In the genomic region with DNA sequence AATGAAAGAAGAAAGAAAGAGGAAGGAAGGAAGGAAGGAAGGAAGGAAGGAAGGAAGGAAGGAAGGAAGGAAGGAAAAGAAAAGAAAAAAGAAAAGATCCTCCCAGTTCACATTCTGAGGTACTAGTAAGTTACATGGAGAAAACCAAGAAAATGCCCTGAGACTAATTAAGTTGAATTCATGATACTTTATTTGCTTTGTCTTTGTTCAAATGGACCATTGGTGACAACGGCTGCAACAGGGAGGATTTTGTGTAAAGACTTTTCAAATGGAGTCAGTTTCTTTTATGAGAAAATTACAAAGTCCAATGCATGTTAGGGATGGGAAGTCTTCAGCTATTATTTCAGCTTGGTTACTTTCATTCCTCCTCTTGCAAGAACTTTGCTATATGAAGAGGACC, we compare ENCODE assay signal across 4 cellular contexts. TPM values are rescaled to one million over a fixed set of nuclear protein-coding genes. Genes with fewer than 3 reads are reported as not detected.
"Had no signal": no experiment of that assay in that cellular context is flagged by ENCODE, and none has a peak within 500 bp of the region (broad histone marks: within the 10 kb centered on the region; RNA-seq: fewer than 3 reads in every experiment).

No MANE protein-coding gene starts in this region.

- DNase-seq: GDM1, GF-D8 had no signal

- H3K4me3 ChIP-seq: GM12878 had no signal

- ATAC-seq: GM12878 had no signal

RNA-seq across cellular contexts. Expression of gene VCX3A, which starts 8.4 kb away (rescaled TPM):
- total RNA-seq: G401, GM12878 had no signal
